In the genomic region with DNA sequence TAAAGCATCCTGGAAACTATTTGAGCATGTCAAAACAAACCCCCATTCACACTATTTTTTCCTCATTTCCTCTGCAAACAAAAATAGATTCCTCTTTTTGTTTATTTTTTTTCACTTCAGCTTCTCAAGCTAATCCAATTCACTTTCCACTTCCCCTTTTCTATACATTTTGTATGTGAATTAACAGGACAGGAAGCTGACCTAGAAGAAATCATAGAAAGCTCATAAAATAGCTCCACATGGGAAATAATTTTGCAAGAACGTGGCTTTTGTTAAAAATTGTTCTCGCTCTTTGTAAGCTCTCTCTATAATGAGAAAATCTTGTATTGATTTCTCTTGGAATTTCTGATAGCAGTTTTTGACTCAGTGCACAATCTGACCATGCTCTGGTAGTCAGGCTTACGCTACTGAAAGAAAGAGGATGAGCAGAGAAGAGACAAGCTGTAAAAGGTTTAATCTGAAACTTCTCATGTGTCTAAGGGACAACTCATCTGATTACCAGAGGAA, we compare ENCODE assay signal across 12 cellular contexts.
DNase-seq lines count a peak whose midpoint lies in the region; ATAC-seq, FAIRE-seq and TF ChIP-seq lines count a peak whose summit lies in the region.
"Had no signal": no experiment of that assay in that cellular context is flagged by ENCODE, and none has a peak within 500 bp of the region (broad histone marks: within the 10 kb centered on the region; RNA-seq: fewer than 3 reads in every experiment).

No MANE protein-coding gene starts in this region.

- CTCF ChIA-PET in naive thymus-derived CD4-positive, alpha-beta T cell (lab: Charles Lee): no interaction called here

- ATAC-seq in GM21390 (IDR thresholded peaks at IDR 0.05; ENCODE audit: unreplicated experiment) (peak; percentile 83), HG03139 (IDR thresholded peaks at IDR 0.05; ENCODE audit: unreplicated experiment) (peak; percentile 64)
- no peak for ATAC-seq in naive thymus-derived CD4-positive, alpha-beta T cell

- no peak for TF ChIP-seq EP300 in transverse colon (IDR thresholded peaks at IDR 0.05; ENCODE audit: low read depth)

- H3K4me1 ChIP-seq in transverse colon: no peaks in the 10 kb centered on the region
- H3K4me1 ChIP-seq in naive thymus-derived CD4-positive, alpha-beta T cell (ENCODE audit: control insufficient read depth in 2 of 2, insufficient read depth in 2 of 2, low read length in 2 of 2): no peaks in the 10 kb centered on the region

- no peaks in the 10 kb centered on the region for H3K4me1 Mint-ChIP-seq in naive thymus-derived CD4-positive, alpha-beta T cell
- H3K4me1 Mint-ChIP-seq: H9 had no signal

- no peak overlapping the region for H3K27ac ChIP-seq in transverse colon
- H3K27ac ChIP-seq in naive thymus-derived CD4-positive, alpha-beta T cell (ENCODE audit: low read depth, low read length): no peak overlapping the region

- no peak overlapping the region for H3K4me3 ChIP-seq in transverse colon
- no peak overlapping the region for H3K4me3 ChIP-seq in naive thymus-derived CD4-positive, alpha-beta T cell (ENCODE audit: low read length)

- peaks cover 0 to 6% (median 2%) of the 10 kb centered on the region in 11 donors for H3K9me3 Mint-ChIP-seq in naive thymus-derived CD4-positive, alpha-beta T cell
- H3K9me3 Mint-ChIP-seq: H9 had no signal

- TF ChIP-seq CTCF in transverse colon (IDR thresholded peaks at IDR 0.05): no peak

- FAIRE-seq in GM12891 (lab: Jason Lieb, UNC): no peak

- WGBS in transverse colon (ENCODE audit: low coverage in 1 of 2), 2 donors: 49 to 59% methylated on average over 3 of the region's 3 CpGs

- no peaks in the 10 kb centered on the region for H3K27me3 ChIP-seq in transverse colon
- H3K27me3 ChIP-seq in naive thymus-derived CD4-positive, alpha-beta T cell (ENCODE audit: control insufficient read depth in 2 of 2, insufficient read depth in 2 of 2, low read length in 2 of 2): no peaks in the 10 kb centered on the region

- in situ Hi-C loops in G401 (cut with HindIII; ENCODE audit: low sequenced_read_pairs): no loop called here
- in situ Hi-C loops in transverse colon (cut with MboI; ENCODE audit: low pct_ligation_motif_present in 1 of 4, low pct_unique_long_range_greater_than_20kb in 1 of 4, low sequenced_read_pairs in 3 of 4): no loop called here

- no peaks in the 10 kb centered on the region for H3K36me3 Mint-ChIP-seq in naive thymus-derived CD4-positive, alpha-beta T cell

- TF ChIP-seq POLR2A in GM12891 (IDR thresholded peaks at IDR 0.05; ENCODE audit: low read depth, low read length) (no peak), transverse colon (IDR thresholded peaks at IDR 0.05) (no peak)

- no peaks in the 10 kb centered on the region for H3K36me3 ChIP-seq in transverse colon
- no peaks in the 10 kb centered on the region for H3K36me3 ChIP-seq in naive thymus-derived CD4-positive, alpha-beta T cell (ENCODE audit: control insufficient read depth in 2 of 3, insufficient read depth in 3 of 3, low read length in 3 of 3)

- H3K27ac Mint-ChIP-seq in naive thymus-derived CD4-positive, alpha-beta T cell: no peak overlapping the region

- peak; percentile 20 for DNase-seq in GM12891 (ENCODE audit: insufficient read length, low spot score)
- DNase-seq in SKM-1 (lab: John Stamatoyannopoulos, UW; ENCODE audit: unreplicated experiment): peak; percentile 23
- no peak for DNase-seq in G401 (ENCODE audit: low spot score)
- DNase-seq in transverse colon: no peak
- no peak for DNase-seq in T-helper 9 cell
- DNase-seq in naive thymus-derived CD4-positive, alpha-beta T cell: no peak
- DNase-seq: activated effector memory CD4-positive, alpha-beta T cell treated with anti-CD3 and anti-CD28 coated beads, Interleukin-2, amount 50 U/mL, for 16 hours; H9; NCI-H1694 treated with DMSO at 0.1 percent for 48 hours; posterior cingulate gyrus had no signal

- intact Hi-C loops in transverse colon (cut with DNase I; ENCODE audit: low total_unique reads): no loop called here
- intact Hi-C loops in naive thymus-derived CD4-positive, alpha-beta T cell (cut with micrococcal nuclease): no loop called here

- POLR2A ChIA-PET in naive thymus-derived CD4-positive, alpha-beta T cell (lab: Charles Lee): no interaction called here

- no peak overlapping the region for H3K4me3 Mint-ChIP-seq in naive thymus-derived CD4-positive, alpha-beta T cell
- H3K4me3 Mint-ChIP-seq: H9 had no signal

- H3K9me3 ChIP-seq in transverse colon: no peaks in the 10 kb centered on the region
- no peaks in the 10 kb centered on the region for H3K9me3 ChIP-seq in naive thymus-derived CD4-positive, alpha-beta T cell (ENCODE audit: control insufficient read depth in 2 of 3, low read length in 3 of 3)

- H3K27me3 Mint-ChIP-seq in naive thymus-derived CD4-positive, alpha-beta T cell: peaks cover 0 to 8% (median 4%) of the 10 kb centered on the region in 5 donors

TF ChIP-seq in GM12891, 5 proteins besides CTCF, POLR2A, EP300 and RAD21:
- TF ChIP-seq SPI1 (IDR thresholded peaks at IDR 0.05; ENCODE audit: low read depth, low read length) (peak; percentile 95), POLR2AphosphoS5 (IDR thresholded peaks at IDR 0.05; ENCODE audit: low read depth, low read length) (no peak), PAX5 (IDR thresholded peaks at IDR 0.05; ENCODE audit: insufficient read depth, low read length, severe bottlenecking) (no peak), TAF1 (IDR thresholded peaks at IDR 0.05; ENCODE audit: low read depth, low read length) (no peak), POU2F2 (IDR thresholded peaks at IDR 0.05; ENCODE audit: low read depth, low read length) (no peak)

Comparison
In these comparisons a context has a peak if more than half of its experiments do, and no peak if none do; other contexts are left out.
1. DNase-seq: peak in GM12891 (single experiment) and SKM-1 (single experiment); none in G401 (single experiment), transverse colon (single experiment), T-helper 9 cell (single experiment) and naive thymus-derived CD4-positive, alpha-beta T cell (0 of 9).